In the genomic region with DNA sequence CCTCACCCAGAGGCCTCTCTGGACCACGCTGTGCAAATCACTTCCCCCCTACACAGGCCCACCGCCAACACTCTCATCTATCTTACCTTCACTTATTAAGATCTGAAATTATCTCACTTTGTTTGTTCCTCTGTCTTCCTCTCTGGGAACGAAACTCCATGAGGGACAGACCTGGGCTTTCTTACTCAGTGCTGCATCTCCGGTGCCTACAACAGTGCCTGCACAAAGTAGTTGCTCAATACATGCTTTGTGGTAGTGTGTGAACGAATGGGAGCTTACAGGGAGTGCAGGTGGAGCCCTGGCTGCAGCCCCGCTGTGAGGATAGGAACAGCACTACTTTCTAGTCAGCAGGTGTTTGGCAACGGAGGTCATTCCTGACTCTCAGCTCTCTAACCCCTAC, we compare ENCODE assay signal across 1 cellular context.
TF ChIP-seq lines count a peak whose summit lies in the region.

No MANE protein-coding gene starts in this region.

TF ChIP-seq in K562, 482 proteins besides CTCF, POLR2A, EP300 and RAD21 (continues in another document):
- TF ChIP-seq CHD2 (IDR thresholded peaks at IDR 0.05; ENCODE audit: low read depth, low read length) (no peak), ZNF175 (CRISPR knock-in tag; IDR thresholded peaks at IDR 0.05; ENCODE audit: low read depth) (no peak), HOXB6 (CRISPR knock-in tag; IDR thresholded peaks at IDR 0.05; ENCODE audit: borderline replicate concordance) (no peak), MXD1 (CRISPR knock-in tag; IDR thresholded peaks at IDR 0.05; ENCODE audit: borderline replicate concordance, poor library complexity, severe bottlenecking) (no peak), CC2D1A (IDR thresholded peaks at IDR 0.05) (no peak), KLF6 (CRISPR knock-in tag; IDR thresholded peaks at IDR 0.05; ENCODE audit: borderline replicate concordance) (no peak), TOE1 (IDR thresholded peaks at IDR 0.05; ENCODE audit: borderline replicate concordance) (no peak), TOE1 (CRISPR knock-in tag; IDR thresholded peaks at IDR 0.05; ENCODE audit: borderline replicate concordance, low read depth) (no peak), RREB1 (CRISPR knock-in tag; IDR thresholded peaks at IDR 0.05) (no peak), ZNF584 (CRISPR knock-in tag; IDR thresholded peaks at IDR 0.05; ENCODE audit: low read depth) (no peak), HDAC3 (IDR thresholded peaks at IDR 0.05; ENCODE audit: borderline replicate concordance, partially characterized antibody) (no peak), FOXP1 (CRISPR knock-in tag; IDR thresholded peaks at IDR 0.05) (no peak), RBM25 (IDR thresholded peaks at IDR 0.05; ENCODE audit: low read depth, low read length, severe bottlenecking) (peak; percentile 59), ZBTB34 (CRISPR knock-in tag; IDR thresholded peaks at IDR 0.05) (no peak), ZNF778 (CRISPR knock-in tag; IDR thresholded peaks at IDR 0.05) (no peak), ZBTB43 (CRISPR knock-in tag; IDR thresholded peaks at IDR 0.05) (no peak), SETDB1 (IDR thresholded peaks at IDR 0.05; ENCODE audit: low read length) (no peak), NFIX (CRISPR knock-in tag; IDR thresholded peaks at IDR 0.05; ENCODE audit: low read depth) (no peak), MEF2D (tag; conservative IDR thresholded peaks at IDR 0.05; ENCODE audit: low read depth) (no peak), RBM22 (IDR thresholded peaks at IDR 0.05; ENCODE audit: low read depth, low read length, poor library complexity, severe bottlenecking) (no peak), ZBTB26 (CRISPR knock-in tag; IDR thresholded peaks at IDR 0.05) (0 out of 2 replicates have a peak, but pooled peaks have one; percentile 42), SPI1 (IDR thresholded peaks at IDR 0.05; ENCODE audit: borderline replicate concordance, low read depth, low read length) (peak; percentile 12; the same call in 1 of the 2 replicates), ZNF165 (CRISPR knock-in tag; IDR thresholded peaks at IDR 0.05; ENCODE audit: borderline replicate concordance) (no peak), SMARCA5 (IDR thresholded peaks at IDR 0.05) (peak; percentile 20; the same call in 1 of the 2 replicates), CEBPB (tag; IDR thresholded peaks at IDR 0.05) (peak; percentile 52), HDAC1 (IDR thresholded peaks at IDR 0.05) (0 out of 4 replicates have a peak, but pooled peaks of 1 of the 2 experiments have one; percentile 28), GABPB1 (CRISPR knock-in tag; IDR thresholded peaks at IDR 0.05) (no peak)
- TF ChIP-seq, protein P1, sequence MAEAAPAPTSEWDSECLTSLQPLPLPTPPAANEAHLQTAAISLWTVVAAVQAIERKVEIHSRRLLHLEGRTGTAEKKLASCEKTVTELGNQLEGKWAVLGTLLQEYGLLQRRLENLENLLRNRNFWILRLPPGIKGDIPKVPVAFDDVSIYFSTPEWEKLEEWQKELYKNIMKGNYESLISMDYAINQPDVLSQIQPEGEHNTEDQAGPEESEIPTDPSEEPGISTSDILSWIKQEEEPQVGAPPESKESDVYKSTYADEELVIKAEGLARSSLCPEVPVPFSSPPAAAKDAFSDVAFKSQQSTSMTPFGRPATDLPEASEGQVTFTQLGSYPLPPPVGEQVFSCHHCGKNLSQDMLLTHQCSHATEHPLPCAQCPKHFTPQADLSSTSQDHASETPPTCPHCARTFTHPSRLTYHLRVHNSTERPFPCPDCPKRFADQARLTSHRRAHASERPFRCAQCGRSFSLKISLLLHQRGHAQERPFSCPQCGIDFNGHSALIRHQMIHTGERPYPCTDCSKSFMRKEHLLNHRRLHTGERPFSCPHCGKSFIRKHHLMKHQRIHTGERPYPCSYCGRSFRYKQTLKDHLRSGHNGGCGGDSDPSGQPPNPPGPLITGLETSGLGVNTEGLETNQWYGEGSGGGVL (CRISPR knock-in tag; IDR thresholded peaks at IDR 0.05) = no peak
- TF ChIP-seq, protein P2, sequence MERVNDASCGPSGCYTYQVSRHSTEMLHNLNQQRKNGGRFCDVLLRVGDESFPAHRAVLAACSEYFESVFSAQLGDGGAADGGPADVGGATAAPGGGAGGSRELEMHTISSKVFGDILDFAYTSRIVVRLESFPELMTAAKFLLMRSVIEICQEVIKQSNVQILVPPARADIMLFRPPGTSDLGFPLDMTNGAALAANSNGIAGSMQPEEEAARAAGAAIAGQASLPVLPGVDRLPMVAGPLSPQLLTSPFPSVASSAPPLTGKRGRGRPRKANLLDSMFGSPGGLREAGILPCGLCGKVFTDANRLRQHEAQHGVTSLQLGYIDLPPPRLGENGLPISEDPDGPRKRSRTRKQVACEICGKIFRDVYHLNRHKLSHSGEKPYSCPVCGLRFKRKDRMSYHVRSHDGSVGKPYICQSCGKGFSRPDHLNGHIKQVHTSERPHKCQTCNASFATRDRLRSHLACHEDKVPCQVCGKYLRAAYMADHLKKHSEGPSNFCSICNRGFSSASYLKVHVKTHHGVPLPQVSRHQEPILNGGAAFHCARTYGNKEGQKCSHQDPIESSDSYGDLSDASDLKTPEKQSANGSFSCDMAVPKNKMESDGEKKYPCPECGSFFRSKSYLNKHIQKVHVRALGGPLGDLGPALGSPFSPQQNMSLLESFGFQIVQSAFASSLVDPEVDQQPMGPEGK (CRISPR knock-in tag; IDR thresholded peaks at IDR 0.05; ENCODE audit: borderline replicate concordance) = no peak
- TF ChIP-seq, protein P3, sequence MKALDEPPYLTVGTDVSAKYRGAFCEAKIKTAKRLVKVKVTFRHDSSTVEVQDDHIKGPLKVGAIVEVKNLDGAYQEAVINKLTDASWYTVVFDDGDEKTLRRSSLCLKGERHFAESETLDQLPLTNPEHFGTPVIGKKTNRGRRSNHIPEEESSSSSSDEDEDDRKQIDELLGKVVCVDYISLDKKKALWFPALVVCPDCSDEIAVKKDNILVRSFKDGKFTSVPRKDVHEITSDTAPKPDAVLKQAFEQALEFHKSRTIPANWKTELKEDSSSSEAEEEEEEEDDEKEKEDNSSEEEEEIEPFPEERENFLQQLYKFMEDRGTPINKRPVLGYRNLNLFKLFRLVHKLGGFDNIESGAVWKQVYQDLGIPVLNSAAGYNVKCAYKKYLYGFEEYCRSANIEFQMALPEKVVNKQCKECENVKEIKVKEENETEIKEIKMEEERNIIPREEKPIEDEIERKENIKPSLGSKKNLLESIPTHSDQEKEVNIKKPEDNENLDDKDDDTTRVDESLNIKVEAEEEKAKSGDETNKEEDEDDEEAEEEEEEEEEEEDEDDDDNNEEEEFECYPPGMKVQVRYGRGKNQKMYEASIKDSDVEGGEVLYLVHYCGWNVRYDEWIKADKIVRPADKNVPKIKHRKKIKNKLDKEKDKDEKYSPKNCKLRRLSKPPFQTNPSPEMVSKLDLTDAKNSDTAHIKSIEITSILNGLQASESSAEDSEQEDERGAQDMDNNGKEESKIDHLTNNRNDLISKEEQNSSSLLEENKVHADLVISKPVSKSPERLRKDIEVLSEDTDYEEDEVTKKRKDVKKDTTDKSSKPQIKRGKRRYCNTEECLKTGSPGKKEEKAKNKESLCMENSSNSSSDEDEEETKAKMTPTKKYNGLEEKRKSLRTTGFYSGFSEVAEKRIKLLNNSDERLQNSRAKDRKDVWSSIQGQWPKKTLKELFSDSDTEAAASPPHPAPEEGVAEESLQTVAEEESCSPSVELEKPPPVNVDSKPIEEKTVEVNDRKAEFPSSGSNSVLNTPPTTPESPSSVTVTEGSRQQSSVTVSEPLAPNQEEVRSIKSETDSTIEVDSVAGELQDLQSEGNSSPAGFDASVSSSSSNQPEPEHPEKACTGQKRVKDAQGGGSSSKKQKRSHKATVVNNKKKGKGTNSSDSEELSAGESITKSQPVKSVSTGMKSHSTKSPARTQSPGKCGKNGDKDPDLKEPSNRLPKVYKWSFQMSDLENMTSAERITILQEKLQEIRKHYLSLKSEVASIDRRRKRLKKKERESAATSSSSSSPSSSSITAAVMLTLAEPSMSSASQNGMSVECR (CRISPR knock-in tag; IDR thresholded peaks at IDR 0.05) = no peak
- TF ChIP-seq, protein P4, sequence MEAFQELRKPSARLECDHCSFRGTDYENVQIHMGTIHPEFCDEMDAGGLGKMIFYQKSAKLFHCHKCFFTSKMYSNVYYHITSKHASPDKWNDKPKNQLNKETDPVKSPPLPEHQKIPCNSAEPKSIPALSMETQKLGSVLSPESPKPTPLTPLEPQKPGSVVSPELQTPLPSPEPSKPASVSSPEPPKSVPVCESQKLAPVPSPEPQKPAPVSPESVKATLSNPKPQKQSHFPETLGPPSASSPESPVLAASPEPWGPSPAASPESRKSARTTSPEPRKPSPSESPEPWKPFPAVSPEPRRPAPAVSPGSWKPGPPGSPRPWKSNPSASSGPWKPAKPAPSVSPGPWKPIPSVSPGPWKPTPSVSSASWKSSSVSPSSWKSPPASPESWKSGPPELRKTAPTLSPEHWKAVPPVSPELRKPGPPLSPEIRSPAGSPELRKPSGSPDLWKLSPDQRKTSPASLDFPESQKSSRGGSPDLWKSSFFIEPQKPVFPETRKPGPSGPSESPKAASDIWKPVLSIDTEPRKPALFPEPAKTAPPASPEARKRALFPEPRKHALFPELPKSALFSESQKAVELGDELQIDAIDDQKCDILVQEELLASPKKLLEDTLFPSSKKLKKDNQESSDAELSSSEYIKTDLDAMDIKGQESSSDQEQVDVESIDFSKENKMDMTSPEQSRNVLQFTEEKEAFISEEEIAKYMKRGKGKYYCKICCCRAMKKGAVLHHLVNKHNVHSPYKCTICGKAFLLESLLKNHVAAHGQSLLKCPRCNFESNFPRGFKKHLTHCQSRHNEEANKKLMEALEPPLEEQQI (IDR thresholded peaks at IDR 0.05) = no peak
- TF ChIP-seq, protein P5, sequence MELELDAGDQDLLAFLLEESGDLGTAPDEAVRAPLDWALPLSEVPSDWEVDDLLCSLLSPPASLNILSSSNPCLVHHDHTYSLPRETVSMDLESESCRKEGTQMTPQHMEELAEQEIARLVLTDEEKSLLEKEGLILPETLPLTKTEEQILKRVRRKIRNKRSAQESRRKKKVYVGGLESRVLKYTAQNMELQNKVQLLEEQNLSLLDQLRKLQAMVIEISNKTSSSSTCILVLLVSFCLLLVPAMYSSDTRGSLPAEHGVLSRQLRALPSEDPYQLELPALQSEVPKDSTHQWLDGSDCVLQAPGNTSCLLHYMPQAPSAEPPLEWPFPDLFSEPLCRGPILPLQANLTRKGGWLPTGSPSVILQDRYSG (tag; conservative IDR thresholded peaks at IDR 0.05; ENCODE audit: low read depth) = no peak
